ENCODE assay signal across 9 cellular contexts in genomic region chr1:117657031-117657430, GRCh38. TPM values are rescaled to one million over a fixed set of nuclear protein-coding genes. Genes with fewer than 3 reads are reported as not detected.
DNase-seq lines count a peak whose midpoint lies in the region; ATAC-seq and TF ChIP-seq lines count a peak whose summit lies in the region.
"Had no signal": no experiment of that assay in that cellular context is flagged by ENCODE, and none has a peak within 500 bp of the region (broad histone marks: within the 10 kb centered on the region; RNA-seq: fewer than 3 reads in every experiment).

No MANE protein-coding gene starts in this region.

- DNase-seq in activated gamma-delta T cell treated with Interleukin-2 at 50 U/mL for 16 hours (peak; percentile 23), activated gamma-delta T cell (lab: John Stamatoyannopoulos, UW) (no peak), SK-MEL-5 (ENCODE audit: low read depth, low spot score) (peak; percentile 78), epithelial cell of proximal tubule (ENCODE audit: low read depth) (peak; percentile 72), skeletal muscle cell (ENCODE audit: low read depth) (peak; percentile 50), HuH-7.5 (ENCODE audit: low spot score) (no peak), midbrain (lab: John Stamatoyannopoulos, UW) (no peak)
- DNase-seq: NCI-H187 had no signal

- H3K4me3 ChIP-seq in epithelial cell of proximal tubule (ENCODE audit: low read depth, low read length) (no peak overlapping the region), skeletal muscle cell (ENCODE audit: low read depth, low read length) (no peak overlapping the region)

- no peak for ATAC-seq in GM21825 (IDR thresholded peaks at IDR 0.05; ENCODE audit: unreplicated experiment)

- no peak for TF ChIP-seq CTCF in epithelial cell of proximal tubule (conservative IDR thresholded peaks at IDR 0.05; ENCODE audit: low read depth, low read length)

- in situ Hi-C loops in SK-MEL-5 (cut with HindIII; ENCODE audit: low pct_unique_long_range_greater_than_20kb, low sequenced_read_pairs), result no loop called here

RNA-seq across cellular contexts. Expression of gene TENT5C, which starts 51.2 kb away (rescaled TPM):
- total RNA-seq in SK-MEL-5 (2014; rRNA removed; shearing (Covaris generic)), result 0.63 and 0.67 TPM in 2 replicates
- polyA plus RNA-seq in SK-MEL-5 (2015; cell fraction: cytosol; rRNA removed), result 0.65 and 1.2 TPM in 2 replicates
- 0.52 and 0.84 TPM in 2 replicates for polyA plus RNA-seq in SK-MEL-5 (2015; cell fraction: nucleus; rRNA removed)
- under 0.01 TPM in 1 of 2 replicates, not detected in the other for total RNA-seq in epithelial cell of proximal tubule

Comparison
In these comparisons a context has a peak if more than half of its experiments do, and no peak if none do; other contexts are left out.
1. DNase-seq: peak in activated gamma-delta T cell treated with Interleukin-2 at 50 U/mL for 16 hours (single experiment), SK-MEL-5 (single experiment), epithelial cell of proximal tubule (single experiment) and skeletal muscle cell (single experiment); none in activated gamma-delta T cell (single experiment), HuH-7.5 (single experiment) and midbrain (single experiment).